In the genomic region with DNA sequence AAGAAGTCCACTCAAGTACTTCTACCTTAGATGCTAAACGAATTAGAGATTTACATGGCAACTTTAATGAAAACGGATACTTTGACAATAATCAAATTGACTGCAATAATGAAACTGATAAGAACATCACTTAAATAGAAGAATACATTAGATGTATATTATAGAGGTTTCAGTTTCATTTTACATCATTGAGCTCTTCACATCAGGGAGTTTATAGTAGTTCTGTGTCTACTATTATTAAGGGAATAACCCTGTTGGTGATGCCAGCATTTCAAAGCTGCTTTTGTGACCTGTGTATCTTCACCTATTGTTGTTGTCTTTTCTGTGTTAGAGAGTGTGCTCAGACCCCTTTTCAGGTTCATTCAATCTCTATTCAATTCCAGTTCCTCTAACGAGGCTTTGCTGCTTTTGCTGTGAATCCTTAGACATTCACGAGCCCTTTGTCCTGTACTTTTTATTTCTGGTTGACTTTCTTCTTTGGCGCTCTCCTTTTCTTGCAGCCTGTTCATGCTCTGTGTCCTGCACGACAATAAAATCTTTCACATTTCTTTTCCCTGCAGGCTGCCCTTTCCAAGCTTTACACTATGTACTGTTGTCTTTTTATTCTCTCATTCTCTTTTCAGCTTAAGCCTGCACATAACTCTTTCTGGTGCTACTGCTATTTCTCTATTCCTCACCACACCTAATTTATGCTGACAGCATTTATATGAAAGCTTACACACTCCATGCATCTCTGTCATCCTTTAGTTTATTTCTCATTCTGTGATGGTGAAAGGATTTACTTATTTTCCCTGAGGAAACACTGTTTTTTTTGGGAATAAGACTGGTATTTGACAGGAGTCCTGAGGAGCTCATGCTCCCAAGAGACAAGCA, we compare ENCODE assay signal across 18 cellular contexts.
DNase-seq lines count a peak whose midpoint lies in the region; ATAC-seq and TF ChIP-seq lines count a peak whose summit lies in the region.
"Had no signal": no experiment of that assay in that cellular context is flagged by ENCODE, and none has a peak within 500 bp of the region (broad histone marks: within the 10 kb centered on the region; RNA-seq: fewer than 3 reads in every experiment).

No MANE protein-coding gene starts in this region.

- H3F3A ChIP-seq in MM.1S (ENCODE audit: insufficient read depth, low read length), result no peaks in the 10 kb centered on the region

- no peaks in the 10 kb centered on the region for H3K9me3 ChIP-seq in MM.1S (replicated peaks; ENCODE audit: insufficient read depth, low read length)
- no peaks in the 10 kb centered on the region for H3K9me3 ChIP-seq in esophagus muscularis mucosa
- no peaks in the 10 kb centered on the region for H3K9me3 ChIP-seq in WERI-Rb-1 (ENCODE audit: severe bottlenecking)
- H3K9me3 ChIP-seq in A673 (ENCODE audit: low read depth, low read length, poor library complexity, severe bottlenecking), result no peaks in the 10 kb centered on the region
- H3K9me3 ChIP-seq: body of pancreas, transverse colon had no signal

- ATAC-seq in GM18867 (IDR thresholded peaks at IDR 0.05; ENCODE audit: unreplicated experiment), result peak; percentile 42
- no peak for ATAC-seq in left lobe of liver
- ATAC-seq: naive thymus-derived CD8-positive, alpha-beta T cell; sciatic nerve had no signal

- H3K79me2 ChIP-seq in ACC112 (ENCODE audit: control insufficient read depth, insufficient read depth, low read length, unreplicated experiment), result no peaks in the 10 kb centered on the region
- H3K79me2 ChIP-seq in MM.1S (ENCODE audit: low read length), result no peaks in the 10 kb centered on the region

- TF ChIP-seq CTCF in MM.1S (IDR thresholded peaks at IDR 0.05; ENCODE audit: low read length) (no peak), esophagus muscularis mucosa (IDR thresholded peaks at IDR 0.05) (no peak), WERI-Rb-1 (IDR thresholded peaks at IDR 0.05; ENCODE audit: low read depth, low read length) (no peak), A673 (conservative IDR thresholded peaks at IDR 0.05; ENCODE audit: low read depth, low read length) (no peak)

- DNase-seq in MM.1S (peak; percentile 40), esophagus muscularis mucosa (ENCODE audit: extremely low spot score) (no peak), NCI-H748 (lab: John Stamatoyannopoulos, UW; ENCODE audit: unreplicated experiment) (no peak), WERI-Rb-1 (no peak), left lobe of liver (ENCODE audit: low spot score) (no peak), A673 (ENCODE audit: low spot score) (no peak)
- DNase-seq: body of pancreas; KG1; naive thymus-derived CD8-positive, alpha-beta T cell; NCI-H446; stimulated activated CD4-positive, alpha-beta T cell treated with anti-CD3 and anti-CD28 coated beads, Interleukin-4, amount 100 ng/mL, for 1 hour; transverse colon had no signal

- peak overlapping the region; percentile 44 for H3K4me2 ChIP-seq in MM.1S (ENCODE audit: low read depth, low read length)

- intact Hi-C loops in esophagus muscularis mucosa (cut with DNase I) (no loop called here), A673 (cut with micrococcal nuclease; ENCODE audit: unreplicated experiment) (no loop called here)

- whole genome bisulfite sequencing in esophagus muscularis mucosa, result 41% methylated on average over 6 of the region's 6 CpGs

- H2AFZ ChIP-seq in ACC112 (ENCODE audit: low read length, unreplicated experiment) (peak overlapping the region; percentile 92), MM.1S (ENCODE audit: low read length) (peak overlapping the region; percentile 33)

- CTCF ChIA-PET in A673 (lab: Charles Lee), result no interaction called here

- no peaks in the 10 kb centered on the region for H3K4me1 ChIP-seq in ACC112 (ENCODE audit: control insufficient read depth, insufficient read depth, low read length, unreplicated experiment)
- H3K4me1 ChIP-seq in MM.1S (ENCODE audit: low read length), result no peaks in the 10 kb centered on the region
- H3K4me1 ChIP-seq in esophagus muscularis mucosa, result peaks cover 0 to 53% (median 49%) of the 10 kb centered on the region in 4 donors
- peaks cover 18% of the 10 kb centered on the region for H3K4me1 ChIP-seq in A673 (ENCODE audit: insufficient read depth, low read length, poor library complexity, severe bottlenecking)

- H4K20me1 ChIP-seq in MM.1S (ENCODE audit: insufficient read depth, low read length), result no peaks in the 10 kb centered on the region

- H3K36me3 ChIP-seq in ACC112 (ENCODE audit: insufficient read depth, low read length) (no peaks in the 10 kb centered on the region), MM.1S (replicated peaks; ENCODE audit: insufficient read depth, low read length) (no peaks in the 10 kb centered on the region), esophagus muscularis mucosa (no peaks in the 10 kb centered on the region), WERI-Rb-1 (no peaks in the 10 kb centered on the region), A673 (ENCODE audit: insufficient read depth, low read length, poor library complexity, severe bottlenecking) (no peaks in the 10 kb centered on the region)
- H3K36me3 ChIP-seq: transverse colon had no signal

- no peak for TF ChIP-seq POLR2A in esophagus muscularis mucosa (IDR thresholded peaks at IDR 0.05; ENCODE audit: low read depth)

- no peaks in the 10 kb centered on the region for H3K27me3 ChIP-seq in ACC112 (ENCODE audit: insufficient read depth, low read length)
- no peaks in the 10 kb centered on the region for H3K27me3 ChIP-seq in MM.1S (replicated peaks; ENCODE audit: insufficient read depth, low read length)
- H3K27me3 ChIP-seq in esophagus muscularis mucosa, result no peaks in the 10 kb centered on the region
- no peaks in the 10 kb centered on the region for H3K27me3 ChIP-seq in WERI-Rb-1 (ENCODE audit: insufficient read depth, low read depth, severe bottlenecking)
- no peaks in the 10 kb centered on the region for H3K27me3 ChIP-seq in A673 (replicated peaks; ENCODE audit: insufficient read depth, low read depth, low read length, poor library complexity)
- H3K27me3 ChIP-seq: body of pancreas, transverse colon had no signal

- no peak overlapping the region for H3K9ac ChIP-seq in MM.1S (ENCODE audit: low read length)

- H3K27ac ChIP-seq in ACC112 (ENCODE audit: low read depth, low read length) (no peak overlapping the region), MM.1S (ENCODE audit: low read length) (no peak overlapping the region), esophagus muscularis mucosa (replicated peaks in 1 of 4) (peak overlapping the region in 2 of 4 donors; percentile 0 to 44), WERI-Rb-1 (no peak overlapping the region), A673 (ENCODE audit: low read depth, low read length, poor library complexity, severe bottlenecking) (no peak overlapping the region)
- H3K27ac ChIP-seq: HL-60, SK-N-MC, VCaP had no signal

- POLR2A ChIA-PET in A673 (lab: Charles Lee; ENCODE audit: low non-redundant PET), result no interaction called here

- H3K9me2 ChIP-seq in MM.1S (replicated peaks; ENCODE audit: insufficient read depth, low read length), result no peaks in the 10 kb centered on the region

- BruUV-seq in A673 (replicated peaks; lab: Mats Ljungman, UMichigan), result no TSS peak

- TF ChIP-seq EP300 in esophagus muscularis mucosa (IDR thresholded peaks at IDR 0.05), result no peak

- H3K4me3 ChIP-seq in ACC112 (ENCODE audit: low read depth, low read length) (peak overlapping the region; percentile 63; the same call in 1 of the 2 replicates), MM.1S (ENCODE audit: low read length) (peak overlapping the region; percentile 19; the same call in 1 of the 2 replicates), esophagus muscularis mucosa (peak overlapping the region in 3 of 4 donors; percentile 10 to 24 (median 14)), WERI-Rb-1 (ENCODE audit: low read depth, low read length) (no peak overlapping the region), A673 (ENCODE audit: low read depth, low read length, poor library complexity, severe bottlenecking) (no peak overlapping the region)
- H3K4me3 ChIP-seq: body of pancreas, SK-N-MC, transverse colon had no signal

Comparison
In these comparisons a context has a peak if more than half of its experiments do, and no peak if none do; other contexts are left out.
1. H3K4me3 ChIP-seq: peak in ACC112 (single experiment), MM.1S (single experiment) and esophagus muscularis mucosa (3 of 4); none in WERI-Rb-1 (single experiment) and A673 (single experiment).